In the genomic region with DNA sequence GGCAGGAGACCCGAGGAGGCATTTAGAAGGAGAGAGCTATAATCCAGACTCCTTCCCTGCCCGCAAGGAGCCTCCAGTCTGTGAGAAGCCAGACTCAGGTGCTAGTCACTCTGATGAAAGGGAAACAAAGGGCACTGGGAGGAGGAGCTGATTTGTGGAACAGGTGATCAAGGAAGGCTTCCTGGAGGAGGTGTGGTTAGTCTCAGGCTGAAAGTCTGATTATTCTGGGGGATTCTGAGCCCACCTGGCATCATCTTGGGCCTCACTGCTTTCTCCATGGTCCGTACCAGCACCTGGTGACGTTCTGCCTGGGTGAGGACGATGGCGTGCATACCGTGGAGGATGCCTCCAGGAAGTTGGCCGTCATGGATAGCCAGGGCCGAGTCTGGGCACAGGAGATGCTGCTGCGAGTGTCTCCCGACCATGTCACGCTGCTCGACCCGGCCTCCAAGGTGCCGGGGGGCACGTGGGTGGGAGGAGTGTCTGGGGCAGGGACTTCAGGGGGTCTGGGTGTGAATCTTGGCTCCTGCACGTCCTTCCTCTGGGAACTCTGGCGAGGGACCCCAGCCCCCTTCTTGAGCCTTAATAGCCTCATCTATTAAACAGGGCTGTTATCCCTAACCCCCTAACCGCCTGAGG, we compare ENCODE assay signal across 14 cellular contexts. TPM values are rescaled to one million over a fixed set of nuclear protein-coding genes. Genes with fewer than 3 reads are reported as not detected.
DNase-seq lines count a peak whose midpoint lies in the region; ATAC-seq, FAIRE-seq and TF ChIP-seq lines count a peak whose summit lies in the region.
"Had no signal": no experiment of that assay in that cellular context is flagged by ENCODE, and none has a peak within 500 bp of the region (broad histone marks: within the 10 kb centered on the region; RNA-seq: fewer than 3 reads in every experiment).

No MANE protein-coding gene starts in this region.

- peak overlapping the region; percentile 89; the same call in 1 of the 2 replicates for H3K4me2 ChIP-seq in SK-N-SH
- no peak overlapping the region for H3K4me2 ChIP-seq in endothelial cell of umbilical vein (ENCODE audit: insufficient read depth, low read length)
- H3K4me2 ChIP-seq: PC-9 had no signal

- POLR2A ChIA-PET in SK-N-SH (lab: Yijun Ruan, JAX) (no interaction called here), RWPE1 (lab: Yijun Ruan, JAX; ENCODE audit: low non-redundant PET) (interaction anchor here (0.8 to 1.0 kb wide), 3 partner anchors 10 to 11 kb away, joined by 3 read pairs; no protein-coding TSS in a partner anchor), endothelial cell of umbilical vein (lab: Charles Lee) (no interaction called here)

- H3K9me3 Mint-ChIP-seq in osteocyte (ENCODE audit: unreplicated experiment) = no peaks in the 10 kb centered on the region

- no peaks in the 10 kb centered on the region for H3K27me3 ChIP-seq in SK-N-SH (ENCODE audit: insufficient read depth)
- peaks cover 0 to 3% of the 10 kb centered on the region in 2 experiments for H3K27me3 ChIP-seq in endothelial cell of umbilical vein (ENCODE audit: control insufficient read depth in 2 of 2, insufficient read depth in 2 of 2, low read length in 2 of 2)
- peaks cover 37 to 75% (median 62%) of the 10 kb centered on the region in 7 donors for H3K27me3 ChIP-seq in heart right ventricle
- H3K27me3 ChIP-seq in thyroid gland = no peaks in the 10 kb centered on the region

- TF ChIP-seq POLR2A in endothelial cell of umbilical vein (IDR thresholded peaks at IDR 0.05; ENCODE audit: low read depth, low read length) (no peak), thyroid gland (IDR thresholded peaks at IDR 0.05) (no peak)

- no peak overlapping the region for H3K27ac Mint-ChIP-seq in osteocyte (ENCODE audit: unreplicated experiment)

- no peak overlapping the region; a peak in 1 of 4 replicates for H3K27ac ChIP-seq in SK-N-SH (ENCODE audit: low read depth in 2 of 2, low read length in 1 of 2)
- H3K27ac ChIP-seq in RWPE1 = peak overlapping the region; percentile 88
- no peak overlapping the region for H3K27ac ChIP-seq in endothelial cell of umbilical vein (ENCODE audit: insufficient read depth, low read depth, low read length)
- H3K27ac ChIP-seq in heart right ventricle = no peak overlapping the region
- H3K27ac ChIP-seq in thyroid gland = no peak overlapping the region
- H3K27ac ChIP-seq: PC-9 had no signal

- CTCF ChIA-PET in SK-N-SH (lab: Yijun Ruan, JAX) = interaction anchor here (1.0 to 1.8 kb wide), 2 partner anchors 10 to 11 kb away, joined by 4 to 5 read pairs; no protein-coding TSS in a partner anchor
- CTCF ChIA-PET in RWPE1 (lab: Yijun Ruan, JAX) = interaction anchor here (0.7 kb wide), 1 partner anchor 412 kb away, joined by 3 read pairs; no protein-coding TSS in a partner anchor
- CTCF ChIA-PET in endothelial cell of umbilical vein (lab: Charles Lee) = interaction anchor here (2.4 kb wide), 1 partner anchor 11 kb away, joined by 9 read pairs; no protein-coding TSS in a partner anchor

- peak overlapping the region; percentile 67 for H3K4me3 Mint-ChIP-seq in osteocyte (ENCODE audit: unreplicated experiment)

- no peak overlapping the region for H2AFZ ChIP-seq in SK-N-SH (ENCODE audit: low read depth)
- no peak overlapping the region for H2AFZ ChIP-seq in endothelial cell of umbilical vein (ENCODE audit: low read depth, low read length)
- H2AFZ ChIP-seq: PC-9 had no signal

- TF ChIP-seq CTCF in SK-N-SH (IDR thresholded peaks at IDR 0.05) (no peak), RWPE1 (conservative IDR thresholded peaks at IDR 0.05; ENCODE audit: low read depth) (no peak), endothelial cell of umbilical vein (IDR thresholded peaks at IDR 0.05; ENCODE audit: extremely low read depth in 1 of 2, insufficient read depth in 1 of 2, low read depth in 1 of 2, low read length in 2 of 2) (no peak), osteocyte (IDR thresholded peaks at IDR 0.05) (no peak), heart right ventricle (IDR thresholded peaks at IDR 0.05) (no peak), thyroid gland (IDR thresholded peaks at IDR 0.05) (no peak)

- TF ChIP-seq EP300 in SK-N-SH (IDR thresholded peaks at IDR 0.05; ENCODE audit: borderline replicate concordance in 1 of 2, low read depth in 1 of 2, low read length in 1 of 2) = no peak

- ATAC-seq in SK-N-SH treated with all-trans-retinoic acid at 6 μM for 48 hours = no peak
- no peak for ATAC-seq in heart right ventricle
- no peak for ATAC-seq in GM21447 (IDR thresholded peaks at IDR 0.05; ENCODE audit: unreplicated experiment)

- BruUV-seq in endothelial cell of umbilical vein (replicated peaks; lab: Mats Ljungman, UMichigan) = no TSS peak

- no peak for DNase-seq in SK-N-SH
- no peak for DNase-seq in RWPE1 (ENCODE audit: low spot score)
- no peak for DNase-seq in endothelial cell of umbilical vein (ENCODE audit: low read depth, low spot score)
- peak; percentile 80 for DNase-seq in osteocyte (ENCODE audit: extremely low spot score, unreplicated experiment)
- no peak for DNase-seq in heart right ventricle
- no peak for DNase-seq in thyroid gland
- DNase-seq: cortex of kidney, PC-9, spleen had no signal

- H3K9ac ChIP-seq in SK-N-SH (no peak overlapping the region), endothelial cell of umbilical vein (replicated peaks; ENCODE audit: extremely low read depth, insufficient read depth, low read length) (no peak overlapping the region)

- H3K36me3 ChIP-seq in SK-N-SH (replicated peaks in 1 of 2; ENCODE audit: control insufficient read depth in 1 of 2, insufficient read depth in 2 of 2, low read length in 1 of 2) (no peaks in the 10 kb centered on the region), endothelial cell of umbilical vein (ENCODE audit: control insufficient read depth in 2 of 2, extremely low read depth in 1 of 2, insufficient read depth in 2 of 2, low read length in 2 of 2) (no peaks in the 10 kb centered on the region), heart right ventricle (no peaks in the 10 kb centered on the region), thyroid gland (no peaks in the 10 kb centered on the region)
- H3K36me3 ChIP-seq: spleen had no signal

- H3K36me3 Mint-ChIP-seq in osteocyte (ENCODE audit: unreplicated experiment) = no peaks in the 10 kb centered on the region

- WGBS in SK-N-SH (ENCODE audit: low lambda C conversion rate) = 69% methylated on average over 8 of the region's 19 CpGs
- 70 to 74% methylated on average over 19 of the region's 19 CpGs for WGBS in heart right ventricle, 2 donors
- 89 to 92% methylated on average over 9 to 12 of the region's 19 CpGs for WGBS in thyroid gland, 2 donors

- no peaks in the 10 kb centered on the region for H3K9me1 ChIP-seq in endothelial cell of umbilical vein (replicated peaks; ENCODE audit: control insufficient read depth, extremely low read depth, insufficient read depth, low read length)

- no peak for FAIRE-seq in endothelial cell of umbilical vein (lab: Jason Lieb, UNC)
- FAIRE-seq: A204.1, HTR-8/SVneo had no signal

- peaks cover 63% of the 10 kb centered on the region for H3K27me3 Mint-ChIP-seq in osteocyte (ENCODE audit: unreplicated experiment)

- dilution Hi-C loops in endothelial cell of umbilical vein (cut with MboI; ENCODE audit: extremely low pct_ligation_motif_present, low sequenced_read_pairs) = no loop called here

- H4K20me1 ChIP-seq in SK-N-SH (ENCODE audit: insufficient read depth) (no peaks in the 10 kb centered on the region), endothelial cell of umbilical vein (replicated peaks; ENCODE audit: control insufficient read depth, extremely low read depth, insufficient read depth, low read length) (no peaks in the 10 kb centered on the region)

- H3K4me1 Mint-ChIP-seq in osteocyte (ENCODE audit: unreplicated experiment) = peaks cover 20% of the 10 kb centered on the region

- no peak for TF ChIP-seq RAD21 in SK-N-SH (IDR thresholded peaks at IDR 0.05; ENCODE audit: low read length)

- peaks cover 7% of the 10 kb centered on the region for H3F3A ChIP-seq in SK-N-SH (replicated peaks; ENCODE audit: insufficient read depth)

- peaks cover 4 to 21% of the 10 kb centered on the region in 2 experiments; a peak in 2 of 4 replicates for H3K4me1 ChIP-seq in SK-N-SH (ENCODE audit: control insufficient read depth in 1 of 2, insufficient read depth in 2 of 2, low read depth in 1 of 2, low read length in 1 of 2)
- H3K4me1 ChIP-seq in endothelial cell of umbilical vein (ENCODE audit: control insufficient read depth, extremely low read depth, insufficient read depth, low read length) = peaks cover 18% of the 10 kb centered on the region
- H3K4me1 ChIP-seq in heart right ventricle = peaks cover 6 to 29% (median 22%) of the 10 kb centered on the region in 9 donors
- H3K4me1 ChIP-seq in thyroid gland = peaks cover 23 to 32% of the 10 kb centered on the region in 2 donors

- H3K9me3 ChIP-seq in SK-N-SH = no peaks in the 10 kb centered on the region
- H3K9me3 ChIP-seq in endothelial cell of umbilical vein (replicated peaks; ENCODE audit: control insufficient read depth, insufficient read depth, low read length) = no peaks in the 10 kb centered on the region
- H3K9me3 ChIP-seq in heart right ventricle = no peaks in the 10 kb centered on the region
- no peaks in the 10 kb centered on the region for H3K9me3 ChIP-seq in thyroid gland

- H3K4me3 ChIP-seq in SK-N-SH (ENCODE audit: low read depth in 2 of 2, low read length in 1 of 2) (peak overlapping the region in 1 of 2 experiments; percentile 68; a peak in 3 of 4 replicates), endothelial cell of umbilical vein (replicated peaks in 1 of 3; ENCODE audit: insufficient read depth in 1 of 3, low read depth in 1 of 3, low read length in 3 of 3) (no peak overlapping the region), heart right ventricle (no peak overlapping the region), thyroid gland (replicated peaks in 1 of 3) (no peak overlapping the region)
- H3K4me3 ChIP-seq: PC-9 had no signal

- no peaks in the 10 kb centered on the region for H3K79me2 ChIP-seq in SK-N-SH (ENCODE audit: insufficient read depth)
- no peaks in the 10 kb centered on the region for H3K79me2 ChIP-seq in endothelial cell of umbilical vein (ENCODE audit: control insufficient read depth, insufficient read depth, low read length)

- no peaks in the 10 kb centered on the region for H3K9me2 ChIP-seq in SK-N-SH

- intact Hi-C loops in endothelial cell of umbilical vein (cut with micrococcal nuclease) = loop anchor here (2.0 to 5.0 kb wide), 4 partner anchors 19 to 1041 kb away; a partner anchor contains a TSS
- intact Hi-C loops in heart right ventricle (cut with DNase I) = no loop called here
- intact Hi-C loops in thyroid gland (cut with DNase I) = no loop called here

RNA-seq across cellular contexts. Expression of a gene that starts 3.9 kb away (rescaled TPM):
- polyA plus RNA-seq in SK-N-SH (2012; rRNA removed) (9.6 and 12.9 TPM in 2 replicates), endothelial cell of umbilical vein (13.8 and 15.9 TPM in 2 replicates), heart right ventricle (1 to 10 TPM; 3.7 to 7.9 TPM)
- 6.7 and 7.5 TPM in 2 replicates for polyA plus RNA-seq in SK-N-SH (2012; cell fraction: cytosol; rRNA removed)
- 32.4 and 60.9 TPM in 2 replicates for polyA plus RNA-seq in SK-N-SH (2012; cell fraction: nucleus; rRNA removed)
- total RNA-seq in endothelial cell of umbilical vein (18.1 and 28.9 TPM in 2 replicates), osteocyte (4.5 and 7.0 TPM in 2 replicates), heart right ventricle (1 to 10 TPM in 5 of 10 donors, under 1 TPM in 4, not detected in 1; 0.53 to 2.7 (median 1.1) TPM), thyroid gland (10 to 100 TPM; 60.6 to 84.8 (median 73.3) TPM)
- polyA plus RNA-seq in endothelial cell of umbilical vein (2011; cell fraction: cytosol; rRNA removed) = 28.5 and 33.7 TPM in 2 replicates
- 14.0 and 17.1 TPM in 2 replicates for polyA plus RNA-seq in endothelial cell of umbilical vein (2011; cell fraction: nucleus; rRNA removed)
- polyA plus RNA-seq in endothelial cell of umbilical vein (2012) = 20.8 and 24.7 TPM in 2 replicates
- 3.9 and 5.5 TPM in 2 replicates for polyA minus RNA-seq in endothelial cell of umbilical vein
- 4.0 TPM for polyA minus RNA-seq in endothelial cell of umbilical vein (2011; cell fraction: cytosol; rRNA and poly(A)+ RNA removed)
- polyA minus RNA-seq in endothelial cell of umbilical vein (2011; cell fraction: nucleus; rRNA and poly(A)+ RNA removed) = 0.72 and 1.7 TPM in 2 replicates

RNA-seq across cellular contexts. Expression of a gene that starts 16.6 kb away (rescaled TPM):
- 8.9 and 9.6 TPM in 2 replicates for polyA plus RNA-seq in SK-N-SH (2012; rRNA removed)
- polyA plus RNA-seq in SK-N-SH (2012; cell fraction: cytosol; rRNA removed) = 3.9 and 5.9 TPM in 2 replicates
- 26.8 TPM in 2 replicates for polyA plus RNA-seq in SK-N-SH (2012; cell fraction: nucleus; rRNA removed)
- 14.0 and 19.6 TPM in 2 replicates for total RNA-seq in endothelial cell of umbilical vein
- polyA plus RNA-seq in endothelial cell of umbilical vein = 8.7 and 9.5 TPM in 2 replicates
- polyA plus RNA-seq in endothelial cell of umbilical vein (2011; cell fraction: cytosol; rRNA removed) = 6.0 and 6.5 TPM in 2 replicates
- polyA plus RNA-seq in endothelial cell of umbilical vein (2011; cell fraction: nucleus; rRNA removed) = 10.5 and 13.6 TPM in 2 replicates
- 16.0 and 18.7 TPM in 2 replicates for polyA plus RNA-seq in endothelial cell of umbilical vein (2012)
- 8.3 and 11.4 TPM in 2 replicates for polyA minus RNA-seq in endothelial cell of umbilical vein
- polyA minus RNA-seq in endothelial cell of umbilical vein (2011; cell fraction: cytosol; rRNA and poly(A)+ RNA removed) = 18.4 TPM
- polyA minus RNA-seq in endothelial cell of umbilical vein (2011; cell fraction: nucleus; rRNA and poly(A)+ RNA removed) = 6.1 and 10.9 TPM in 2 replicates
- 13.0 and 15.1 TPM in 2 replicates for total RNA-seq in osteocyte
- 10 to 100 TPM; 32.4 to 72.0 (median 54.5) TPM for total RNA-seq in heart right ventricle
- polyA plus RNA-seq in heart right ventricle = 10 to 100 TPM; 21.4 to 36.1 TPM
- total RNA-seq in thyroid gland = 10 to 100 TPM; 35.7 to 44.1 (median 38.3) TPM

RNA-seq across cellular contexts. Expression of a gene that starts 37.9 kb away (rescaled TPM):
- polyA plus RNA-seq in SK-N-SH (2012; rRNA removed) (83.9 and 87.3 TPM in 2 replicates), endothelial cell of umbilical vein (69.5 and 86.4 TPM in 2 replicates), heart right ventricle (100 to 1,000 TPM; 223 to 283 TPM)
- 20.3 and 29.1 TPM in 2 replicates for polyA plus RNA-seq in SK-N-SH (2012; cell fraction: cytosol; rRNA removed)
- polyA plus RNA-seq in SK-N-SH (2012; cell fraction: nucleus; rRNA removed) = 571 and 748 TPM in 2 replicates
- total RNA-seq in endothelial cell of umbilical vein (137 and 149 TPM in 2 replicates), osteocyte (123 and 135 TPM in 2 replicates), heart right ventricle (100 to 1,000 TPM; 134 to 242 (median 193) TPM), thyroid gland (100 to 1,000 TPM in 1 of 4 donors, 10 to 100 TPM in 3; 40.0 to 110 (median 76.1) TPM)
- 25.7 and 48.4 TPM in 2 replicates for polyA plus RNA-seq in endothelial cell of umbilical vein (2011; cell fraction: cytosol; rRNA removed)
- 435 and 453 TPM in 2 replicates for polyA plus RNA-seq in endothelial cell of umbilical vein (2011; cell fraction: nucleus; rRNA removed)
- 78.4 and 97.9 TPM in 2 replicates for polyA plus RNA-seq in endothelial cell of umbilical vein (2012)
- polyA minus RNA-seq in endothelial cell of umbilical vein = 30.1 and 37.1 TPM in 2 replicates
- polyA minus RNA-seq in endothelial cell of umbilical vein (2011; cell fraction: cytosol; rRNA and poly(A)+ RNA removed) = 17.8 TPM
- polyA minus RNA-seq in endothelial cell of umbilical vein (2011; cell fraction: nucleus; rRNA and poly(A)+ RNA removed) = 60.6 and 103 TPM in 2 replicates

RNA-seq across cellular contexts. Expression of a gene that starts 41.5 kb away (rescaled TPM):
- polyA plus RNA-seq in SK-N-SH (2012; rRNA removed) (0.12 and 0.24 TPM in 2 replicates), endothelial cell of umbilical vein (0.11 and 0.21 TPM in 2 replicates), heart right ventricle (1 to 10 TPM in 1 of 2 donors, under 1 TPM in 1; 0.58 to 1.5 TPM)
- polyA plus RNA-seq in SK-N-SH (2012; cell fraction: cytosol; rRNA removed) = 0.05 and 0.07 TPM in 2 replicates
- 0.55 and 1.4 TPM in 2 replicates for polyA plus RNA-seq in SK-N-SH (2012; cell fraction: nucleus; rRNA removed)
- total RNA-seq in endothelial cell of umbilical vein (0.27 and 0.28 TPM in 2 replicates), osteocyte (0.32 TPM in 1 of 2 replicates, not detected in the other), heart right ventricle (under 1 TPM; 0.37 to 0.73 (median 0.46) TPM), thyroid gland (under 1 TPM in 1 of 4 donors, not detected in 3; 0.78 TPM)
- polyA plus RNA-seq in endothelial cell of umbilical vein (2011; cell fraction: cytosol; rRNA removed) = 0.07 and 0.15 TPM in 2 replicates
- polyA plus RNA-seq in endothelial cell of umbilical vein (2011; cell fraction: nucleus; rRNA removed) = 0.29 and 0.54 TPM in 2 replicates
- 0.33 and 0.84 TPM in 2 replicates for polyA plus RNA-seq in endothelial cell of umbilical vein (2012)
- polyA minus RNA-seq in endothelial cell of umbilical vein = 0.62 and 0.92 TPM in 2 replicates
- polyA minus RNA-seq in endothelial cell of umbilical vein (2011; cell fraction: cytosol; rRNA and poly(A)+ RNA removed) = not detected
- polyA minus RNA-seq in endothelial cell of umbilical vein (2011; cell fraction: nucleus; rRNA and poly(A)+ RNA removed) = not detected in 2 replicates
- total RNA-seq: glomerular endothelial cell had no signal
